ENCODE assay signal across 24 cellular contexts in genomic region chr22:23273445-23274145, GRCh38.
DNase-seq lines count a peak whose midpoint lies in the region; FAIRE-seq and TF ChIP-seq lines count a peak whose summit lies in the region.
"Had no signal": no experiment of that assay in that cellular context is flagged by ENCODE, and none has a peak within 500 bp of the region (broad histone marks: within the 10 kb centered on the region; RNA-seq: fewer than 3 reads in every experiment).

No MANE protein-coding gene starts in this region.

- H4K5ac ChIP-seq in H1 (ENCODE audit: insufficient read length, low read depth, low read length) = no peak overlapping the region

- no peak overlapping the region for H4K91ac ChIP-seq in H1 (replicated peaks; ENCODE audit: insufficient read length, low read length)

- peaks cover 6 to 16% of the 10 kb centered on the region in 2 experiments for H4K20me1 ChIP-seq in H1 (replicated peaks in 1 of 2; ENCODE audit: control insufficient read depth in 1 of 2, insufficient read depth in 2 of 2, low read length in 2 of 2)

- H3K4me1 ChIP-seq in H1 (replicated peaks in 1 of 4; ENCODE audit: control insufficient read depth in 3 of 4, insufficient read depth in 4 of 4, low read length in 3 of 4) = peaks cover 0 to 18% (median 15%) of the 10 kb centered on the region in 4 experiments; a peak in 5 of 7 replicates
- H3K4me1 ChIP-seq: BE2C, HAP-1 had no signal

- H2AK5ac ChIP-seq in H1 (ENCODE audit: low read depth, low read length) = no peak overlapping the region

- H3K4me3 ChIP-seq in H1 (ENCODE audit: extremely low read depth in 1 of 4, insufficient read depth in 2 of 4, low read depth in 3 of 4, low read length in 4 of 4) = no peak overlapping the region
- H3K4me3 ChIP-seq: A549, GM23248, HAP-1 had no signal

- H3K23me2 ChIP-seq in H1 (ENCODE audit: low read depth, low read length) = no peaks in the 10 kb centered on the region

- no peak overlapping the region for H3K18ac ChIP-seq in H1 (ENCODE audit: extremely low read depth, low read length)

- peaks cover 5% of the 10 kb centered on the region for H3K4me1 Mint-ChIP-seq in activated naive CD4-positive, alpha-beta T cell treated with anti-CD3 and anti-CD28 coated beads, Interleukin-2, amount 10 ng/mL, durations not matched to agents 7 days and 5 days

- no peak overlapping the region for H3K14ac ChIP-seq in H1 (ENCODE audit: insufficient read length)

- WGBS in H1 (ENCODE audit: extremely low coverage in 1 of 2, insufficient coverage in 1 of 2, insufficient read length in 1 of 2, insufficient replicate concordance in 2 of 2, low coverage in 1 of 2, low lambda C conversion rate in 2 of 2, missing lambda C conversion rate in 1 of 2), 2 experiments = 90% methylated on average over 10 of the region's 10 CpGs; no CpG with 5 or more reads in 1 of the 2 experiments

- no peak for TF ChIP-seq EP300 in H1 (IDR thresholded peaks at IDR 0.05; ENCODE audit: borderline replicate concordance in 1 of 2, low read depth in 2 of 2, low read length in 2 of 2)

- no peak overlapping the region for H3K4ac ChIP-seq in H1 (replicated peaks; ENCODE audit: insufficient read length, low read depth, low read length)

- TF ChIP-seq CTCF in RWPE1 (conservative IDR thresholded peaks at IDR 0.05; ENCODE audit: low read depth) = no peak
- TF ChIP-seq CTCF in H1 (IDR thresholded peaks at IDR 0.05; ENCODE audit: control extremely low read depth in 1 of 3, insufficient read depth in 1 of 3, low read depth in 1 of 3, low read length in 3 of 3) = no peak

- no peak for TF ChIP-seq RAD21 in H1 (IDR thresholded peaks at IDR 0.05 in 1 of 2, conservative IDR thresholded peaks at IDR 0.05 in 1 of 2; ENCODE audit: low read depth in 2 of 2, low read length in 2 of 2)

- no peak overlapping the region for H3K23ac ChIP-seq in H1 (ENCODE audit: insufficient read length)

- H2BK12ac ChIP-seq in H1 (ENCODE audit: low read depth, low read length) = 0 out of 2 replicates have a peak overlapping the region, but pooled peaks have one; percentile 23

- H3K27ac ChIP-seq in RWPE1 = peak overlapping the region; percentile 25
- H3K27ac ChIP-seq in H1 (ENCODE audit: low read depth, low read length) = no peak overlapping the region
- H3K27ac ChIP-seq: A549, GM23248 had no signal

- no peaks in the 10 kb centered on the region for H3K9me3 Mint-ChIP-seq in activated naive CD4-positive, alpha-beta T cell treated with anti-CD3 and anti-CD28 coated beads, Interleukin-2, amount 10 ng/mL, durations not matched to agents 7 days and 5 days
- H3K9me3 Mint-ChIP-seq: CD4-positive, alpha-beta T cell had no signal

- no peak overlapping the region for H3K56ac ChIP-seq in H1 (replicated peaks; ENCODE audit: insufficient read length, low read depth, low read length)

- H3K27me3 ChIP-seq in H1 (replicated peaks in 1 of 4; ENCODE audit: control insufficient read depth in 3 of 4, extremely low read depth in 1 of 4, insufficient read depth in 3 of 4, low read length in 3 of 4) = no peaks in the 10 kb centered on the region
- H3K27me3 ChIP-seq: BE2C had no signal

- no peak overlapping the region for H2BK5ac ChIP-seq in H1 (ENCODE audit: low read depth, low read length)

- no peak overlapping the region for H2BK120ac ChIP-seq in H1 (replicated peaks; ENCODE audit: low read depth, low read length)

- peak overlapping the region; percentile 73 for H3K27ac Mint-ChIP-seq in activated naive CD4-positive, alpha-beta T cell treated with anti-CD3 and anti-CD28 coated beads, Interleukin-2, amount 10 ng/mL, durations not matched to agents 7 days and 5 days
- H3K27ac Mint-ChIP-seq: CD4-positive, alpha-beta T cell had no signal

- no peak for TF ChIP-seq POLR2A in H1 (IDR thresholded peaks at IDR 0.05; ENCODE audit: control extremely low read depth in 1 of 2, low read depth in 2 of 2, low read length in 2 of 2)

- no peaks in the 10 kb centered on the region for H3K79me1 ChIP-seq in H1 (ENCODE audit: low read depth, low read length)

- no peaks in the 10 kb centered on the region for H3K9me3 ChIP-seq in H1 (ENCODE audit: insufficient read depth in 2 of 2, low read depth in 1 of 2, low read length in 1 of 2)
- H3K9me3 ChIP-seq: A549, BE2C, HAP-1, SK-N-SH had no signal

- no peak overlapping the region for H3K4me2 ChIP-seq in H1 (ENCODE audit: insufficient read depth in 1 of 2, low read depth in 2 of 2, low read length in 2 of 2)
- H3K4me2 ChIP-seq: A549, SK-N-SH had no signal

- no peak for FAIRE-seq in H1 (lab: Jason Lieb, UNC)
- FAIRE-seq in urothelium cell line (lab: Jason Lieb, UNC) = peak; percentile 87
- FAIRE-seq: A549, GM12892 had no signal

- no peak overlapping the region for H3K4me3 Mint-ChIP-seq in activated naive CD4-positive, alpha-beta T cell treated with anti-CD3 and anti-CD28 coated beads, Interleukin-2, amount 10 ng/mL, durations not matched to agents 7 days and 5 days
- H3K4me3 Mint-ChIP-seq: CD4-positive, alpha-beta T cell had no signal

- no peak overlapping the region; a peak in 1 of 7 replicates for H3K9ac ChIP-seq in H1 (replicated peaks in 1 of 4; ENCODE audit: extremely low read depth in 1 of 4, low read depth in 3 of 4, low read length in 3 of 4)
- H3K9ac ChIP-seq: GM23248, SK-N-SH had no signal

- H3K79me2 ChIP-seq in H1 (ENCODE audit: control insufficient read depth in 1 of 2, insufficient read depth in 2 of 2, low read length in 2 of 2) = no peaks in the 10 kb centered on the region

- H3K27me3 Mint-ChIP-seq in activated naive CD4-positive, alpha-beta T cell treated with anti-CD3 and anti-CD28 coated beads, Interleukin-2, amount 10 ng/mL, durations not matched to agents 7 days and 5 days = no peaks in the 10 kb centered on the region
- H3K27me3 Mint-ChIP-seq: CD4-positive, alpha-beta T cell had no signal

- H3K36me3 Mint-ChIP-seq in activated naive CD4-positive, alpha-beta T cell treated with anti-CD3 and anti-CD28 coated beads, Interleukin-2, amount 10 ng/mL, durations not matched to agents 7 days and 5 days = peaks cover 13% of the 10 kb centered on the region

- DNase-seq in activated naive CD4-positive, alpha-beta T cell treated with anti-CD3 and anti-CD28 coated beads, Interleukin-2, amount 10 ng/mL, durations not matched to agents 7 days and 5 days = no peak
- no peak for DNase-seq in activated naive CD4-positive, alpha-beta T cell (lab: John Stamatoyannopoulos, UW)
- DNase-seq in RWPE1 (ENCODE audit: low spot score) (no peak), H1 (ENCODE audit: low read depth in 1 of 2, low spot score in 2 of 2) (no peak), urothelium cell line (ENCODE audit: low spot score) (no peak), GM19238 (ENCODE audit: insufficient read length, low spot score) (no peak), NCI-H526 (lab: John Stamatoyannopoulos, UW) (no peak)
- DNase-seq: BE2C; CD4-positive, alpha-beta T cell; COR-L47; DMS 273 treated with DMSO at 0.1 percent for 48 hours; GM23248; NCI-H1092 treated with DMSO at 0.1 percent for 48 hours; NCI-H1436 treated with DMSO at 0.1 percent for 48 hours; NCI-H1930; NCI-H2227 treated with DMSO at 0.1 percent for 48 hours; NCI-H510A treated with DMSO at 0.1 percent for 48 hours; NCI-H774; NK-92 treated with Interleukin-12 subunit alpha and Interleukin-12 subunit beta, amount 100 ng/mL, for 24 hours; SIG-M5; SK-N-SH had no signal

- POLR2A ChIA-PET in RWPE1 (lab: Yijun Ruan, JAX; ENCODE audit: low non-redundant PET) = no interaction called here
- POLR2A ChIA-PET in H1 (lab: Charles Lee; ENCODE audit: partially characterized antibody) = no interaction called here

- CTCF ChIA-PET in activated naive CD4-positive, alpha-beta T cell treated with anti-CD3 and anti-CD28 coated beads, Interleukin-2, amount 10 ng/mL, durations not matched to agents 7 days and 5 days (lab: Charles Lee) = interaction anchor here (1.1 kb wide), 1 partner anchor 99 kb away, joined by 3 read pairs; no protein-coding TSS in a partner anchor
- CTCF ChIA-PET in RWPE1 (lab: Yijun Ruan, JAX) (interaction anchor here (0.7 kb wide), 1 partner anchor 17 kb away, joined by 4 read pairs; no protein-coding TSS in a partner anchor), H1 (lab: Charles Lee; ENCODE audit: partially characterized antibody) (interaction anchor here (1.2 to 18.6 kb wide), 4 partner anchors 7 to 91 kb away, joined by 3 to 358 read pairs (median 50); partner anchors contain the start of gene BCR)

- peaks cover 14 to 40% (median 35%) of the 10 kb centered on the region in 4 experiments; a peak in 7 of 8 replicates for H3K36me3 ChIP-seq in H1 (ENCODE audit: control insufficient read depth in 2 of 4, insufficient read depth in 4 of 4, low read length in 3 of 4)
- H3K36me3 ChIP-seq: BE2C, HAP-1 had no signal

- no peak overlapping the region for H2BK20ac ChIP-seq in H1 (ENCODE audit: low read length)

- no peak overlapping the region for H4K8ac ChIP-seq in H1 (ENCODE audit: extremely low read depth, insufficient read depth, low read length)

- no peak overlapping the region for H2AFZ ChIP-seq in H1 (ENCODE audit: low read length)
- H2AFZ ChIP-seq: GM23248 had no signal

- no peak overlapping the region for H2BK15ac ChIP-seq in H1 (ENCODE audit: low read length)

TF ChIP-seq in H1, 55 proteins besides CTCF, POLR2A, EP300 and RAD21:
- no peak for TF ChIP-seq POLR2AphosphoS5 (IDR thresholded peaks at IDR 0.05; ENCODE audit: low read depth, low read length)
- no peak for TF ChIP-seq SAP30 (IDR thresholded peaks at IDR 0.05; ENCODE audit: insufficient read depth, insufficient replicate concordance, low read length)
- TF ChIP-seq SP1 (IDR thresholded peaks at IDR 0.05; ENCODE audit: low read depth, low read length) = no peak
- TF ChIP-seq SP4 (IDR thresholded peaks at IDR 0.05; ENCODE audit: low read length) = no peak
- no peak for TF ChIP-seq SRF (IDR thresholded peaks at IDR 0.05; ENCODE audit: low read depth, low read length)
- no peak for TF ChIP-seq SIX5 (IDR thresholded peaks at IDR 0.05; ENCODE audit: low read depth, low read length)
- no peak for TF ChIP-seq FOSL1 (IDR thresholded peaks at IDR 0.05; ENCODE audit: insufficient read depth, low read depth, low read length)
- no peak for TF ChIP-seq CBX5 (IDR thresholded peaks at IDR 0.05; ENCODE audit: low read depth, low read length)
- no peak for TF ChIP-seq TEAD4 (IDR thresholded peaks at IDR 0.05; ENCODE audit: low read depth, low read length)
- TF ChIP-seq POU5F1 (IDR thresholded peaks at IDR 0.05; ENCODE audit: low read depth, low read length) = no peak
- TF ChIP-seq TAF7 (optimal IDR thresholded peaks at IDR 0.05; ENCODE audit: borderline replicate concordance, low read depth, low read length) = no peak
